Comparison of ENCODE assay signal across 15 cellular contexts in genomic region chr16:65524231-65524630, GRCh38.
DNase-seq lines count a peak whose midpoint lies in the region; ATAC-seq and TF ChIP-seq lines count a peak whose summit lies in the region.
"Had no signal": no experiment of that assay in that cellular context is flagged by ENCODE, and none has a peak within 500 bp of the region (broad histone marks: within the 10 kb centered on the region; RNA-seq: fewer than 3 reads in every experiment).

No MANE protein-coding gene starts in this region.

- DNase-seq in GM23338 (ENCODE audit: low spot score): no peak
- DNase-seq in amniotic epithelial cell (ENCODE audit: low read depth): peak; percentile 55
- no peak for DNase-seq in hepatocyte (ENCODE audit: low spot score)
- no peak for DNase-seq in osteoblast (ENCODE audit: insufficient read length, low spot score, missing footprints)
- no peak for DNase-seq in anterior cingulate cortex (lab: John Stamatoyannopoulos, UW)
- no peak for DNase-seq in activated CD4-positive, alpha-beta T cell treated with anti-CD3 and anti-CD28 coated beads for 1 hour
- no peak for DNase-seq in effector memory CD8-positive, alpha-beta T cell
- no peak for DNase-seq in NCI-H187 treated with DMSO at 0.1 percent for 48 hours (lab: John Stamatoyannopoulos, UW)
- DNase-seq: CD8-positive, alpha-beta T cell; COR-L47; DND-41 had no signal

- H3K27ac ChIP-seq in GM23338 (ENCODE audit: low read depth): no peak overlapping the region
- peak overlapping the region; percentile 61 for H3K27ac ChIP-seq in hepatocyte
- peak overlapping the region; percentile 78 for H3K27ac ChIP-seq in osteoblast (ENCODE audit: low read depth, low read length)
- H3K27ac ChIP-seq: HL-60 had no signal

- H3K9me2 ChIP-seq in GM23338 (ENCODE audit: insufficient read depth): peaks cover 11% of the 10 kb centered on the region
- H3K9me2 ChIP-seq in hepatocyte (replicated peaks; ENCODE audit: insufficient read depth): no peaks in the 10 kb centered on the region

- H3K4me2 ChIP-seq in GM23338 (no peak overlapping the region), hepatocyte (no peak overlapping the region), osteoblast (ENCODE audit: insufficient read depth, low read length) (no peak overlapping the region)

- H3K36me3 ChIP-seq in GM23338 (ENCODE audit: insufficient read depth) (no peaks in the 10 kb centered on the region), hepatocyte (replicated peaks; ENCODE audit: insufficient read depth, low read depth) (no peaks in the 10 kb centered on the region), osteoblast (ENCODE audit: insufficient read depth, low read length) (no peaks in the 10 kb centered on the region)

- no peaks in the 10 kb centered on the region for H3K36me3 Mint-ChIP-seq in GM23338 (ENCODE audit: low read depth)
- no peaks in the 10 kb centered on the region for H3K36me3 Mint-ChIP-seq in effector memory CD8-positive, alpha-beta T cell (ENCODE audit: insufficient read depth)
- H3K36me3 Mint-ChIP-seq: CD14-positive monocyte; CD8-positive, alpha-beta T cell had no signal

- H3K79me2 ChIP-seq in GM23338 (replicated peaks; ENCODE audit: insufficient read depth) (no peaks in the 10 kb centered on the region), hepatocyte (no peaks in the 10 kb centered on the region), osteoblast (ENCODE audit: insufficient read depth, low read length) (no peaks in the 10 kb centered on the region)

- peaks cover 3% of the 10 kb centered on the region for H3K27me3 Mint-ChIP-seq in GM23338 (ENCODE audit: insufficient read depth, low read depth, poor library complexity)
- H3K27me3 Mint-ChIP-seq in effector memory CD8-positive, alpha-beta T cell: no peaks in the 10 kb centered on the region
- H3K27me3 Mint-ChIP-seq: B cell had no signal

- H3K4me3 ChIP-seq in GM23338: no peak overlapping the region
- H3K4me3 ChIP-seq in hepatocyte: no peak overlapping the region
- H3K4me3 ChIP-seq in osteoblast (ENCODE audit: insufficient read depth, low read length): no peak overlapping the region

- H3K9me3 Mint-ChIP-seq in GM23338: peaks cover 4% of the 10 kb centered on the region; the same call in 2 of the 3 replicates
- H3K9me3 Mint-ChIP-seq in effector memory CD8-positive, alpha-beta T cell: peaks cover 7 to 14% of the 10 kb centered on the region in 2 donors
- H3K9me3 Mint-ChIP-seq: CD8-positive, alpha-beta T cell had no signal

- H3K4me3 Mint-ChIP-seq in GM23338: peak overlapping the region; percentile 17; the same call in 1 of the 3 replicates
- no peak overlapping the region for H3K4me3 Mint-ChIP-seq in effector memory CD8-positive, alpha-beta T cell
- H3K4me3 Mint-ChIP-seq: B cell; CD14-positive monocyte; CD8-positive, alpha-beta T cell had no signal

- ATAC-seq in GM23338: no peak
- ATAC-seq in effector memory CD8-positive, alpha-beta T cell (replicated peaks): no peak
- ATAC-seq: CD8-positive, alpha-beta T cell; HCT116 had no signal

- H2AFZ ChIP-seq in GM23338 (peak overlapping the region; percentile 49; the same call in 1 of the 2 replicates), hepatocyte (no peak overlapping the region), osteoblast (ENCODE audit: low read length) (no peak overlapping the region)

- H3K4me1 ChIP-seq in GM23338 (ENCODE audit: insufficient read depth): peaks cover 37% of the 10 kb centered on the region
- peaks cover 8% of the 10 kb centered on the region for H3K4me1 ChIP-seq in hepatocyte (ENCODE audit: insufficient read depth)
- peaks cover 29% of the 10 kb centered on the region for H3K4me1 ChIP-seq in osteoblast (ENCODE audit: insufficient read depth, low read length)

- H3K27ac Mint-ChIP-seq in GM23338: no peak overlapping the region
- H3K27ac Mint-ChIP-seq in effector memory CD8-positive, alpha-beta T cell: no peak overlapping the region
- H3K27ac Mint-ChIP-seq: B cell; CD14-positive monocyte; CD8-positive, alpha-beta T cell had no signal

- H3K9me3 ChIP-seq in hepatocyte (ENCODE audit: low read depth) (no peaks in the 10 kb centered on the region), osteoblast (ENCODE audit: low read depth, low read length) (no peaks in the 10 kb centered on the region)

- TF ChIP-seq CTCF in GM23338 (conservative IDR thresholded peaks at IDR 0.05; ENCODE audit: low read depth in 2 of 2): no peak
- TF ChIP-seq CTCF in hepatocyte (IDR thresholded peaks at IDR 0.05; ENCODE audit: poor library complexity): no peak
- TF ChIP-seq CTCF in osteoblast (IDR thresholded peaks at IDR 0.05; ENCODE audit: extremely low read depth, low read depth, low read length): no peak

- H4K20me1 ChIP-seq in GM23338 (replicated peaks; ENCODE audit: insufficient read depth): no peaks in the 10 kb centered on the region
- H4K20me1 ChIP-seq in hepatocyte (ENCODE audit: insufficient read depth, poor library complexity, severe bottlenecking): no peaks in the 10 kb centered on the region
- no peaks in the 10 kb centered on the region for H4K20me1 ChIP-seq in osteoblast (ENCODE audit: insufficient read depth, low read length)

- peaks cover 44% of the 10 kb centered on the region for H3K4me1 Mint-ChIP-seq in GM23338
- no peaks in the 10 kb centered on the region for H3K4me1 Mint-ChIP-seq in effector memory CD8-positive, alpha-beta T cell (ENCODE audit: low read depth in 2 of 2)
- H3K4me1 Mint-ChIP-seq: B cell, CD14-positive monocyte had no signal

- WGBS in hepatocyte (ENCODE audit: low lambda C conversion rate, missing lambda C conversion rate): 76% methylated on average over 3 of the region's 3 CpGs

- H3F3A ChIP-seq in GM23338 (replicated peaks; ENCODE audit: low read depth): peaks cover 8% of the 10 kb centered on the region; the same call in 1 of the 2 replicates

- no peaks in the 10 kb centered on the region for H3K27me3 ChIP-seq in GM23338 (ENCODE audit: insufficient read depth)
- H3K27me3 ChIP-seq in hepatocyte: no peaks in the 10 kb centered on the region
- H3K27me3 ChIP-seq in osteoblast (ENCODE audit: insufficient read depth, low read length): no peaks in the 10 kb centered on the region

TF ChIP-seq in GM23338, 12 proteins besides CTCF, POLR2A, EP300 and RAD21 (continues in another document):
- TF ChIP-seq ETS1 (IDR thresholded peaks at IDR 0.05) (no peak), EZH2 (IDR thresholded peaks at IDR 0.05; ENCODE audit: low read depth, unreplicated experiment) (no peak), REST (IDR thresholded peaks at IDR 0.05; ENCODE audit: unreplicated experiment) (no peak), STAT1 (IDR thresholded peaks at IDR 0.05; ENCODE audit: unreplicated experiment) (no peak), EZH2phosphoT487 (IDR thresholded peaks at IDR 0.05; ENCODE audit: unreplicated experiment) (no peak), ZNF331 (CRISPR knock-in tag; IDR thresholded peaks at IDR 0.05; ENCODE audit: low read depth) (no peak), CREB1 (CRISPR knock-in tag; IDR thresholded peaks at IDR 0.05; ENCODE audit: low read depth) (no peak), JUNB (IDR thresholded peaks at IDR 0.05; ENCODE audit: unreplicated experiment) (no peak), POLR2AphosphoS5 (IDR thresholded peaks at IDR 0.05; ENCODE audit: low read depth) (no peak), NANOG (IDR thresholded peaks at IDR 0.05; ENCODE audit: borderline replicate concordance) (no peak)
